17 cellular contexts compared by ENCODE assay signal in the genomic region with DNA sequence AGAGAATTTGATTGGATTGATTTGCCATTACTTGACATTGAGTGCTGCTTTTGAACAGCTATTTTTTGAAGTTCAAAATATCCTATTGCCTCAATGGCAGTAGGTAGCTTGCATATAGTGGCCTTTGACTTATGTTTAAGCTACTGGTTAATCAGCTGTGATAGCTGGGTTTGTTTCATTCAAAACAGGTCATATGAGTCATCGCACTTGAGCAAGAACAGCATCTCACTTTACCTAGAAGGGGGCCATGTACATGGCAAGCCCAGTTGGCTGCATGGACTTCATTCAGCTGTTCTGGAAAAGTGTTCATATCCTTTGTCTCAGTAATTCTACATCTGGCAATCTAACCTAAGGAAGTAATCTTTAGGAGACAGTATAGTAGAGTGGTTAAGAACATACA. TPM values are rescaled to one million over a fixed set of nuclear protein-coding genes. Genes with fewer than 3 reads are reported as not detected.
A peak's percentile ranks its signal among the peaks of the same experiment; 100 is the strongest.
DNase-seq lines count a peak whose midpoint lies in the region; ATAC-seq and TF ChIP-seq lines count a peak whose summit lies in the region.
"Had no signal": no experiment of that assay in that cellular context is flagged by ENCODE, and none has a peak within 500 bp of the region (broad histone marks: within the 10 kb centered on the region; RNA-seq: fewer than 3 reads in every experiment).

No MANE protein-coding gene starts in this region.

- ATAC-seq in esophagus mucosa: peak; percentile 37
- ATAC-seq in stimulated activated naive CD8-positive, alpha-beta T cell treated with anti-CD3 and anti-CD28 coated beads, Interleukin-15, amount 100 ng/mL, for 72 hours: peak; percentile 75
- ATAC-seq in GM18873 (IDR thresholded peaks at IDR 0.05; ENCODE audit: low FRiP score, unreplicated experiment): no peak
- no peak for ATAC-seq in HG02798 (IDR thresholded peaks at IDR 0.05; ENCODE audit: poor library complexity, unreplicated experiment)
- ATAC-seq in GM18505 (IDR thresholded peaks at IDR 0.05; ENCODE audit: unreplicated experiment): no peak
- ATAC-seq: stimulated activated naive B cell treated with anti-CD40 and anti-IgM and Interleukin-4, amounts not matched to agents 10 μg/mL and 1 μg/mL and 100 μg/mL, for 72 hours had no signal

- no peak overlapping the region for H3K27ac Mint-ChIP-seq in stimulated activated naive CD8-positive, alpha-beta T cell treated with anti-CD3 and anti-CD28 coated beads, Interleukin-15, amount 100 ng/mL, for 72 hours
- H3K27ac Mint-ChIP-seq: brain; memory B cell; stimulated activated naive B cell treated with anti-CD40 and anti-IgM and Interleukin-4, amounts not matched to agents 10 μg/mL and 1 μg/mL and 100 μg/mL, for 72 hours had no signal

- no peaks in the 10 kb centered on the region for H3K27me3 Mint-ChIP-seq in stimulated activated naive CD8-positive, alpha-beta T cell treated with anti-CD3 and anti-CD28 coated beads, Interleukin-15, amount 100 ng/mL, for 72 hours
- H3K27me3 Mint-ChIP-seq: brain; memory B cell; stimulated activated naive B cell treated with anti-CD40 and anti-IgM and Interleukin-4, amounts not matched to agents 10 μg/mL and 1 μg/mL and 100 μg/mL, for 72 hours had no signal

- no peak overlapping the region for H3K4me3 Mint-ChIP-seq in stimulated activated naive CD8-positive, alpha-beta T cell treated with anti-CD3 and anti-CD28 coated beads, Interleukin-15, amount 100 ng/mL, for 72 hours
- H3K4me3 Mint-ChIP-seq: brain; memory B cell; stimulated activated naive B cell treated with anti-CD40 and anti-IgM and Interleukin-4, amounts not matched to agents 10 μg/mL and 1 μg/mL and 100 μg/mL, for 72 hours had no signal

- no peak for TF ChIP-seq POLR2A in GM18505 (IDR thresholded peaks at IDR 0.05; ENCODE audit: borderline replicate concordance, extremely low read depth, insufficient read depth, insufficient read length)

- peak; percentile 9 for DNase-seq in stimulated activated CD4-positive, alpha-beta T cell treated with anti-CD3 and anti-CD28 coated beads, Interleukin-15, amount 100 ng/mL, for 48 hours (ENCODE audit: low read depth in 2 of 2)
- DNase-seq in stimulated activated CD4-positive, alpha-beta T cell treated with anti-CD3 and anti-CD28 coated beads, Interleukin-2, amount 100 ng/mL, for 48 hours: no peak
- DNase-seq in RPMI7951 (ENCODE audit: low read depth): peak; percentile 48
- no peak for DNase-seq in stimulated activated naive CD8-positive, alpha-beta T cell treated with anti-CD3 and anti-CD28 coated beads, Interleukin-15, amount 100 ng/mL, for 72 hours
- DNase-seq: activated CD4-positive, alpha-beta T cell treated with anti-CD3 and anti-CD28 coated beads, Interleukin-2, amount 50 U/mL, for 4 hours; activated effector memory CD4-positive, alpha-beta T cell treated with Interleukin-2 at 50 U/mL for 16 hours; NCI-H1105; right lobe of liver; stimulated activated naive B cell treated with anti-CD40 and anti-IgM and Interleukin-4, amounts not matched to agents 10 μg/mL and 1 μg/mL and 100 μg/mL, for 72 hours; T-helper 9 cell; uterus had no signal

- peaks cover 9% of the 10 kb centered on the region for H3K4me1 Mint-ChIP-seq in stimulated activated naive CD8-positive, alpha-beta T cell treated with anti-CD3 and anti-CD28 coated beads, Interleukin-15, amount 100 ng/mL, for 72 hours
- H3K4me1 Mint-ChIP-seq: brain; memory B cell; stimulated activated naive B cell treated with anti-CD40 and anti-IgM and Interleukin-4, amounts not matched to agents 10 μg/mL and 1 μg/mL and 100 μg/mL, for 72 hours had no signal

- H3K9me3 Mint-ChIP-seq in stimulated activated naive CD8-positive, alpha-beta T cell treated with anti-CD3 and anti-CD28 coated beads, Interleukin-15, amount 100 ng/mL, for 72 hours: no peaks in the 10 kb centered on the region
- H3K9me3 Mint-ChIP-seq: brain; memory B cell; stimulated activated naive B cell treated with anti-CD40 and anti-IgM and Interleukin-4, amounts not matched to agents 10 μg/mL and 1 μg/mL and 100 μg/mL, for 72 hours had no signal

RNA-seq across cellular contexts. Expression of gene ARID1A, which starts 29.0 kb away (rescaled TPM):
- total RNA-seq in RPMI7951 (2014; rRNA removed; shearing (Covaris generic)): 12.5 and 15.4 TPM in 2 replicates
- total RNA-seq in esophagus mucosa: 44.3 TPM

Comparison
In these comparisons a context has a peak if more than half of its experiments do, and no peak if none do; other contexts are left out.
1. DNase-seq: peak in stimulated activated CD4-positive, alpha-beta T cell treated with anti-CD3 and anti-CD28 coated beads, Interleukin-15, amount 100 ng/mL, for 48 hours (2 of 2) and RPMI7951 (single experiment); none in stimulated activated CD4-positive, alpha-beta T cell treated with anti-CD3 and anti-CD28 coated beads, Interleukin-2, amount 100 ng/mL, for 48 hours (0 of 2) and stimulated activated naive CD8-positive, alpha-beta T cell treated with anti-CD3 and anti-CD28 coated beads, Interleukin-15, amount 100 ng/mL, for 72 hours (0 of 2).
2. ATAC-seq: peak in esophagus mucosa (single experiment) and stimulated activated naive CD8-positive, alpha-beta T cell treated with anti-CD3 and anti-CD28 coated beads, Interleukin-15, amount 100 ng/mL, for 72 hours (single experiment); none in GM18873 (single experiment), HG02798 (single experiment) and GM18505 (single experiment).